ENCODE assay signal across 16 cellular contexts in the genomic region with DNA sequence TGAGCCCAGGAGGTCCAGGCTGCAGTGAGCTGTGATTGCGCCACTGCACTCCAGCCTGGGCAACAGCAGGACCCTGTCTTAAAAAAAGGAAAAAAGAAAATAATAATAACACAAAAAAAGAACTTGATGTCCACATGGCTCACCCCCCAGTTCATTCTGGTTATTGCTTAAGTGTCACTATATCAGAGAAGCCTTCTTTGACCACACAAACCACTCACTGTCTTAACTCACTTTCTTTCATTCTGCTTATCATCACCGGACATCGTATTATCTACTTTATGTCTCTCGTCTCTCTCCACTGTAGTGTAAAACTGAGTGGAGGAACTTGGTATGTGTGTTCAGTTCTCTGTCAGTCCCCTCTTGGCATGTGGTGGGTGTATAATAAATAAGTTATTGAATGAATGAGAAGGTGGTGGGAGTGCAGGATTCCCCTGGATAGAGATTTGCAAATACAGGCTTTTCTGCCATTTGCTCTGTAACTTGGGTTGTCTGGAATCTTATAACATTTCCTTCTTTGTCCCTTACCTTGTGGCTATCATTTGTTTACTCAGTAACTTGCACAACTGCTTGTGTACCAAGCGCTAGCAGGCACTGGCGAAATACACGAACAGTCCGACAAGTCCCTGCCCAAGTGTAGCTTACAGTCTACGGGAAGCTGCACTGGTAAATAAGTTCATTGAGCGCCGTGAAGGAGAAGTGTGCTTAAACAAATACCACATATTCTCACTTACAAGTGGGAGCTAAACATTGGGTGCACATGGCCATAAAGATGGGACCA.
DNase-seq lines count a peak whose midpoint lies in the region; ATAC-seq and TF ChIP-seq lines count a peak whose summit lies in the region.
"Had no signal": no experiment of that assay in that cellular context is flagged by ENCODE, and none has a peak within 500 bp of the region (broad histone marks: within the 10 kb centered on the region; RNA-seq: fewer than 3 reads in every experiment).

No MANE protein-coding gene starts in this region.

- peak overlapping the region in 6 of 7 donors; percentile 25 to 66 (median 39) for H3K27ac Mint-ChIP-seq in CD14-positive monocyte
- H3K27ac Mint-ChIP-seq: activated CD4-positive, alpha-beta memory T cell treated with anti-CD3 and anti-CD28 coated beads for 36 hours; natural killer cell treated with Interleukin-12 subunit alpha and Interleukin-12 subunit beta and Interleukin-15 and Interleukin-18, amount 100 ng/mL, for 72 hours had no signal

- intact Hi-C loops in CD14-positive monocyte (cut with micrococcal nuclease), result loop anchor here in 1 of 2 donors (10.0 kb wide), 1 partner anchor 604 kb away; no protein-coding TSS in a partner anchor

- TF ChIP-seq CTCF in CD14-positive monocyte (IDR thresholded peaks at IDR 0.05), result no peak
- TF ChIP-seq CTCF in LNCaP clone FGC (IDR thresholded peaks at IDR 0.05; ENCODE audit: control insufficient read depth, extremely low read depth, insufficient read depth), result no peak
- no peak for TF ChIP-seq CTCF in VCaP (conservative IDR thresholded peaks at IDR 0.05)

- H3K27me3 Mint-ChIP-seq in CD14-positive monocyte (ENCODE audit: low read depth in 3 of 3), result peaks cover 0 to 1% (median 0%) of the 10 kb centered on the region in 3 donors
- H3K27me3 Mint-ChIP-seq: activated CD4-positive, alpha-beta memory T cell treated with anti-CD3 and anti-CD28 coated beads for 36 hours; effector memory CD8-positive, alpha-beta T cell; natural killer cell treated with Interleukin-12 subunit alpha and Interleukin-12 subunit beta and Interleukin-15 and Interleukin-18, amount 100 ng/mL, for 72 hours had no signal

- no peak overlapping the region for H3K4me3 Mint-ChIP-seq in CD14-positive monocyte
- H3K4me3 Mint-ChIP-seq: activated CD4-positive, alpha-beta memory T cell treated with anti-CD3 and anti-CD28 coated beads for 36 hours; effector memory CD8-positive, alpha-beta T cell; natural killer cell treated with Interleukin-12 subunit alpha and Interleukin-12 subunit beta and Interleukin-15 and Interleukin-18, amount 100 ng/mL, for 72 hours had no signal

- H3K36me3 Mint-ChIP-seq in CD14-positive monocyte, result peaks cover 9 to 15% of the 10 kb centered on the region in 2 donors
- H3K36me3 Mint-ChIP-seq: activated CD4-positive, alpha-beta memory T cell treated with anti-CD3 and anti-CD28 coated beads for 36 hours; natural killer cell treated with Interleukin-12 subunit alpha and Interleukin-12 subunit beta and Interleukin-15 and Interleukin-18, amount 100 ng/mL, for 72 hours had no signal

- no peaks in the 10 kb centered on the region for H3K9me3 Mint-ChIP-seq in CD14-positive monocyte
- H3K9me3 Mint-ChIP-seq: activated CD4-positive, alpha-beta memory T cell treated with anti-CD3 and anti-CD28 coated beads for 36 hours; effector memory CD8-positive, alpha-beta T cell; natural killer cell treated with Interleukin-12 subunit alpha and Interleukin-12 subunit beta and Interleukin-15 and Interleukin-18, amount 100 ng/mL, for 72 hours had no signal

- H3K4me1 Mint-ChIP-seq in CD14-positive monocyte, result peaks cover 46% of the 10 kb centered on the region

- H3K4me3 ChIP-seq in LNCaP clone FGC (ENCODE audit: low read depth, low read length), result peak overlapping the region; percentile 21
- H3K4me3 ChIP-seq: suprapubic skin had no signal

- no peak for ATAC-seq in HG02870 (IDR thresholded peaks at IDR 0.05; ENCODE audit: unreplicated experiment)
- ATAC-seq: effector memory CD8-positive, alpha-beta T cell; right cardiac atrium had no signal

- peak overlapping the region; percentile 92 for H3K27ac ChIP-seq in VCaP
- H3K27ac ChIP-seq: suprapubic skin had no signal

- DNase-seq in CD14-positive monocyte (ENCODE audit: low spot score), result no peak
- DNase-seq in LNCaP clone FGC (ENCODE audit: low read depth), result no peak
- DNase-seq in mucosa of gallbladder (ENCODE audit: low spot score), result peak; percentile 45
- no peak for DNase-seq in H4 (ENCODE audit: low spot score)
- DNase-seq in NCI-H2029 treated with DMSO at 0.1 percent for 48 hours (lab: John Stamatoyannopoulos, UW), result no peak
- DNase-seq in AG08395 (ENCODE audit: low spot score), result no peak
- DNase-seq: activated CD4-positive, alpha-beta memory T cell treated with anti-CD3 and anti-CD28 coated beads for 36 hours; amniotic stem cell; BE2C; effector memory CD8-positive, alpha-beta T cell; right cardiac atrium; SHP77 treated with DMSO at 0.1 percent for 48 hours had no signal
